20 cellular contexts compared by ENCODE assay signal in genomic region chr19:38130399-38130798, GRCh38.
DNase-seq lines count a peak whose midpoint lies in the region; ATAC-seq and TF ChIP-seq lines count a peak whose summit lies in the region.
"Had no signal": no experiment of that assay in that cellular context is flagged by ENCODE, and none has a peak within 500 bp of the region (broad histone marks: within the 10 kb centered on the region; RNA-seq: fewer than 3 reads in every experiment).

No MANE protein-coding gene starts in this region.

- H2BK12ac ChIP-seq in H9 (ENCODE audit: insufficient read length, low read depth, low read length): no peak overlapping the region
- no peak overlapping the region for H2BK12ac ChIP-seq in mesenchymal stem cell (ENCODE audit: low read length in 2 of 2)

- H3K9me3 ChIP-seq in H9 (ENCODE audit: control insufficient read depth, low read depth, low read length) (no peaks in the 10 kb centered on the region), mesenchymal stem cell (ENCODE audit: control insufficient read depth, low read length) (no peaks in the 10 kb centered on the region)
- H3K9me3 ChIP-seq: Caco-2, HAP-1 had no signal

- H3K23me2 ChIP-seq in H9 (ENCODE audit: insufficient read length, low read depth, low read length, poor library complexity, severe bottlenecking): no peaks in the 10 kb centered on the region

- no peak overlapping the region for H3K14ac ChIP-seq in H9 (ENCODE audit: insufficient read depth, low read length)
- no peak overlapping the region for H3K14ac ChIP-seq in mesenchymal stem cell (ENCODE audit: low read length in 2 of 2)

- H3K27ac Mint-ChIP-seq in H9: peak overlapping the region in 2 of 3 experiments; percentile 57 to 58; a peak in 2 of 7 replicates
- H3K27ac Mint-ChIP-seq: CD4-positive, CD25-positive, alpha-beta regulatory T cell; CD8-positive, alpha-beta T cell; GM23338 had no signal

- H2BK5ac ChIP-seq in H9 (ENCODE audit: insufficient read length, low read length) (no peak overlapping the region), mesenchymal stem cell (ENCODE audit: low read depth, low read length, poor library complexity, severe bottlenecking) (no peak overlapping the region)

- H3K18ac ChIP-seq in H9 (ENCODE audit: insufficient read length, low read depth, low read length) (no peak overlapping the region), mesenchymal stem cell (ENCODE audit: low read depth in 1 of 2, low read length in 2 of 2) (no peak overlapping the region)

- peaks cover 17 to 26% (median 24%) of the 10 kb centered on the region in 3 experiments for H3K36me3 Mint-ChIP-seq in H9 (ENCODE audit: insufficient read depth in 1 of 3, low read depth in 3 of 3)

- CTCF ChIA-PET in RWPE1 (lab: Yijun Ruan, JAX): no interaction called here

- H3K27me3 ChIP-seq in H9 (ENCODE audit: insufficient read depth, low read length): no peaks in the 10 kb centered on the region
- H3K27me3 ChIP-seq in mesenchymal stem cell (ENCODE audit: control insufficient read depth in 1 of 2, insufficient read depth in 1 of 2, low read length in 2 of 2): no peaks in the 10 kb centered on the region
- H3K27me3 ChIP-seq: BLaER1 had no signal

- H3K9ac ChIP-seq in H9 (ENCODE audit: extremely low read depth, insufficient read length, low read length): no peak overlapping the region
- no peak overlapping the region for H3K9ac ChIP-seq in mesenchymal stem cell (ENCODE audit: low read length)
- H3K9ac ChIP-seq: BLaER1 had no signal

- H3K4me1 ChIP-seq in H9 (ENCODE audit: insufficient read depth, low read length): no peaks in the 10 kb centered on the region
- peaks cover 3% of the 10 kb centered on the region for H3K4me1 ChIP-seq in mesenchymal stem cell (ENCODE audit: control insufficient read depth, insufficient read depth, low read depth, low read length)
- H3K4me1 ChIP-seq: BLaER1, Caco-2, HAP-1 had no signal

- WGBS in H9 (ENCODE audit: extremely low coverage, insufficient read length, low lambda C conversion rate): no CpG with 5 or more reads among the region's 25 CpGs
- 95% methylated on average over 25 of the region's 25 CpGs for WGBS in mesenchymal stem cell

- H3K79me1 ChIP-seq in H9 (ENCODE audit: insufficient read depth, low read depth, low read length, poor library complexity, severe bottlenecking) (no peaks in the 10 kb centered on the region), mesenchymal stem cell (replicated peaks; ENCODE audit: low read length, poor library complexity, severe bottlenecking) (peaks cover 46% of the 10 kb centered on the region)

- H3K4ac ChIP-seq in H9 (ENCODE audit: low read depth, low read length) (no peak overlapping the region), mesenchymal stem cell (ENCODE audit: low read depth in 1 of 2, low read length in 2 of 2) (no peak overlapping the region)

- peaks cover 40 to 60% of the 10 kb centered on the region in 2 experiments for H3K36me3 ChIP-seq in mesenchymal stem cell (ENCODE audit: control insufficient read depth in 1 of 2, insufficient read depth in 2 of 2, low read depth in 1 of 2, low read length in 2 of 2)
- H3K36me3 ChIP-seq: HAP-1 had no signal

- H2BK120ac ChIP-seq in H9 (ENCODE audit: low read depth, low read length, poor library complexity, severe bottlenecking): no peak overlapping the region
- no peak overlapping the region for H2BK120ac ChIP-seq in mesenchymal stem cell (ENCODE audit: low read depth, low read length)

- no peak overlapping the region for H2BK15ac ChIP-seq in H9 (ENCODE audit: low read depth, low read length)
- H2BK15ac ChIP-seq in mesenchymal stem cell (ENCODE audit: low read depth, poor library complexity, severe bottlenecking): no peak overlapping the region

- H3K27me3 Mint-ChIP-seq in H9 (ENCODE audit: low read depth): no peaks in the 10 kb centered on the region
- H3K27me3 Mint-ChIP-seq: B cell; CD4-positive, CD25-positive, alpha-beta regulatory T cell had no signal

- H3T11ph ChIP-seq in H9 (ENCODE audit: low read length): no peak overlapping the region

- H2AFZ ChIP-seq in H9 (ENCODE audit: low read length): no peak overlapping the region
- H2AFZ ChIP-seq in mesenchymal stem cell (ENCODE audit: low read depth, low read length): no peak overlapping the region
- H2AFZ ChIP-seq: GM23338 had no signal

- H2AK5ac ChIP-seq in H9 (ENCODE audit: insufficient read length, low read length): no peak overlapping the region
- no peak overlapping the region for H2AK5ac ChIP-seq in mesenchymal stem cell (ENCODE audit: low read length, severe bottlenecking)

- H4K20me1 ChIP-seq in H9 (ENCODE audit: control insufficient read depth, insufficient read depth, insufficient read length): peaks cover 2% of the 10 kb centered on the region
- H4K20me1 ChIP-seq: BLaER1 had no signal

- no peak overlapping the region for H2BK20ac ChIP-seq in H9 (ENCODE audit: low read depth, low read length, poor library complexity, severe bottlenecking)

- H3K27ac ChIP-seq in H9 (ENCODE audit: insufficient read length, low read depth, low read length): no peak overlapping the region
- peak overlapping the region; percentile 51 for H3K27ac ChIP-seq in RWPE1
- no peak overlapping the region for H3K27ac ChIP-seq in mesenchymal stem cell (ENCODE audit: low read length, poor library complexity, severe bottlenecking)
- H3K27ac ChIP-seq: 22Rv1, BLaER1, C4-2B had no signal

- H3K4me3 Mint-ChIP-seq in H9: no peak overlapping the region
- H3K4me3 Mint-ChIP-seq: B cell; CD4-positive, CD25-positive, alpha-beta regulatory T cell; CD8-positive, alpha-beta T cell; GM23338 had no signal

- H3K56ac ChIP-seq in H9 (ENCODE audit: insufficient read length, low read depth, low read length): no peak overlapping the region

- TF ChIP-seq CTCF in H9 (conservative IDR thresholded peaks at IDR 0.05) (no peak), RWPE1 (conservative IDR thresholded peaks at IDR 0.05; ENCODE audit: low read depth) (no peak)

- no peak for ATAC-seq in GM19351 (IDR thresholded peaks at IDR 0.05; ENCODE audit: unreplicated experiment)
- ATAC-seq: CD8-positive, alpha-beta T cell; GM12878; GM23338 had no signal

- no peak overlapping the region for H4K91ac ChIP-seq in H9 (ENCODE audit: insufficient read length, low read depth, low read length)
- peak overlapping the region; percentile 7 for H4K91ac ChIP-seq in mesenchymal stem cell (ENCODE audit: low read length)

- POLR2A ChIA-PET in RWPE1 (lab: Yijun Ruan, JAX; ENCODE audit: low non-redundant PET): no interaction called here

- H3K23ac ChIP-seq in H9 (ENCODE audit: insufficient read length, low read depth, low read length) (no peak overlapping the region), mesenchymal stem cell (ENCODE audit: low read length in 2 of 2) (no peak overlapping the region)

- DNase-seq in H9: no peak
- no peak for DNase-seq in RWPE1 (ENCODE audit: low spot score)
- DNase-seq in mesenchymal stem cell: no peak
- DNase-seq in activated CD4-positive, alpha-beta T cell treated with anti-CD3 and anti-CD28 coated beads for 4 hours: no peak
- DNase-seq in dermis blood vessel endothelial cell: no peak
- DNase-seq: Caco-2; CD4-positive, CD25-positive, alpha-beta regulatory T cell; CD8-positive, alpha-beta T cell; DMS 273 treated with DMSO at 0.1 percent for 48 hours; DMS79; EL; GDM1 had no signal

- H3K9me3 Mint-ChIP-seq in H9: peaks cover 2 to 3% of the 10 kb centered on the region in 2 experiments; a peak in 3 of 5 replicates
- H3K9me3 Mint-ChIP-seq: CD4-positive, CD25-positive, alpha-beta regulatory T cell; CD8-positive, alpha-beta T cell had no signal

- H3K4me2 ChIP-seq in H9 (ENCODE audit: insufficient read depth, insufficient read length, low read length) (no peak overlapping the region), mesenchymal stem cell (ENCODE audit: low read length, poor library complexity, severe bottlenecking) (no peak overlapping the region)
- H3K4me2 ChIP-seq: BLaER1, GM23338 had no signal

- H3K79me2 ChIP-seq in H9 (ENCODE audit: insufficient read depth, low read length): no peaks in the 10 kb centered on the region

- H4K5ac ChIP-seq in H9 (ENCODE audit: insufficient read length, low read depth, low read length): no peak overlapping the region

- peaks cover 7 to 12% of the 10 kb centered on the region in 2 experiments for H3K4me1 Mint-ChIP-seq in H9
- H3K4me1 Mint-ChIP-seq: B cell; CD4-positive, CD25-positive, alpha-beta regulatory T cell had no signal

- H3K4me3 ChIP-seq in mesenchymal stem cell (ENCODE audit: insufficient read depth in 1 of 2, low read depth in 1 of 2, low read length in 2 of 2): no peak overlapping the region
- H3K4me3 ChIP-seq: BLaER1, GM12878, GM23338, HAP-1 had no signal

- H4K8ac ChIP-seq in H9 (replicated peaks; ENCODE audit: insufficient read length, low read depth, low read length): no peak overlapping the region
- H4K8ac ChIP-seq in mesenchymal stem cell (ENCODE audit: low read length): no peak overlapping the region
